ENCODE assay signal across 1 cellular context in genomic region chr14:76473381-76474263, GRCh38.
TF ChIP-seq lines count a peak whose summit lies in the region.

No MANE protein-coding gene starts in this region.

TF ChIP-seq in H1, 55 proteins besides CTCF, POLR2A, EP300 and RAD21 (continued from another document):
- TF ChIP-seq ATF2 (IDR thresholded peaks at IDR 0.05; ENCODE audit: low read length) (no peak), SP1 (IDR thresholded peaks at IDR 0.05; ENCODE audit: low read depth, low read length) (no peak), EGR1 (IDR thresholded peaks at IDR 0.05; ENCODE audit: borderline replicate concordance, low read depth, low read length) (no peak), SIX5 (IDR thresholded peaks at IDR 0.05; ENCODE audit: low read depth, low read length) (no peak), TBP (IDR thresholded peaks at IDR 0.05; ENCODE audit: low read depth, low read length) (no peak), RBBP5 (IDR thresholded peaks at IDR 0.05; ENCODE audit: borderline replicate concordance, low read depth, low read length) (no peak), SP2 (IDR thresholded peaks at IDR 0.05; ENCODE audit: low read length) (no peak), SIN3A (conservative IDR thresholded peaks at IDR 0.05 in 1 of 2, IDR thresholded peaks at IDR 0.05 in 1 of 2; ENCODE audit: low read depth in 1 of 2, low read length in 2 of 2) (no peak), CEBPB (IDR thresholded peaks at IDR 0.05; ENCODE audit: low read depth, low read length) (no peak), CREB1 (IDR thresholded peaks at IDR 0.05) (no peak), HDAC6 (IDR thresholded peaks at IDR 0.05; ENCODE audit: low read depth, low read length) (no peak)
